In genomic region chr10:12349628-12350166, GRCh38 we compare ENCODE assay signal across 8 cellular contexts. TPM values are rescaled to one million over a fixed set of nuclear protein-coding genes. Genes with fewer than 3 reads are reported as not detected.
DNase-seq lines count a peak whose midpoint lies in the region; ATAC-seq, FAIRE-seq and TF ChIP-seq lines count a peak whose summit lies in the region.

No MANE protein-coding gene starts in this region.

- no peak for TF ChIP-seq POLR2A in transverse colon (IDR thresholded peaks at IDR 0.05)

- H3K27me3 Mint-ChIP-seq in activated naive CD8-positive, alpha-beta T cell treated with anti-CD3 and anti-CD28 coated beads for 36 hours: no peaks in the 10 kb centered on the region

- H3K9me3 Mint-ChIP-seq in activated naive CD8-positive, alpha-beta T cell treated with anti-CD3 and anti-CD28 coated beads for 36 hours: no peaks in the 10 kb centered on the region

- H3K27me3 ChIP-seq in left lung: peaks cover 5 to 62% of the 10 kb centered on the region in 2 donors
- no peaks in the 10 kb centered on the region for H3K27me3 ChIP-seq in transverse colon

- DNase-seq in NCI-H82 (lab: John Stamatoyannopoulos, UW) (peak; percentile 19), NCI-H82 treated with DMSO at 0.1 percent for 48 hours (lab: John Stamatoyannopoulos, UW; ENCODE audit: unreplicated experiment) (no peak), left lung (no peak), transverse colon (no peak), mesenteric fat pad (ENCODE audit: low spot score) (no peak), RCC 7860 (ENCODE audit: low spot score) (no peak)
- DNase-seq in activated naive CD8-positive, alpha-beta T cell treated with anti-CD3 and anti-CD28 coated beads for 36 hours: no peak

- H3K9me3 ChIP-seq in left lung: no peaks in the 10 kb centered on the region
- H3K9me3 ChIP-seq in transverse colon: no peaks in the 10 kb centered on the region

- FAIRE-seq in RCC 7860 (lab: Jason Lieb, UNC): no peak

- in situ Hi-C loops in transverse colon (cut with MboI; ENCODE audit: low pct_ligation_motif_present in 1 of 4, low pct_unique_long_range_greater_than_20kb in 1 of 4, low sequenced_read_pairs in 3 of 4): no loop called here

- H3K4me3 Mint-ChIP-seq in activated naive CD8-positive, alpha-beta T cell treated with anti-CD3 and anti-CD28 coated beads for 36 hours: peak overlapping the region; percentile 95

- H3K27ac ChIP-seq in left lung (peak overlapping the region; percentile 70 to 83), transverse colon (peak overlapping the region; percentile 90 to 95 (median 90))

- peaks cover 47% of the 10 kb centered on the region for H3K4me1 Mint-ChIP-seq in activated naive CD8-positive, alpha-beta T cell treated with anti-CD3 and anti-CD28 coated beads for 36 hours

- H3K4me1 ChIP-seq in left lung: peaks cover 14 to 25% of the 10 kb centered on the region in 2 donors
- peaks cover 8 to 25% (median 20%) of the 10 kb centered on the region in 4 donors for H3K4me1 ChIP-seq in transverse colon

- peak overlapping the region; percentile 94 for H3K27ac Mint-ChIP-seq in activated naive CD8-positive, alpha-beta T cell treated with anti-CD3 and anti-CD28 coated beads for 36 hours

- intact Hi-C loops in left lung (cut with DNase I): no loop called here
- intact Hi-C loops in transverse colon (cut with DNase I; ENCODE audit: low total_unique reads): loop anchor here (5.0 to 10.0 kb wide), 3 partner anchors 92 to 355 kb away; no protein-coding TSS in a partner anchor

- TF ChIP-seq CTCF in left lung (IDR thresholded peaks at IDR 0.05): no peak
- TF ChIP-seq CTCF in transverse colon (IDR thresholded peaks at IDR 0.05): no peak

- TF ChIP-seq EP300 in transverse colon (IDR thresholded peaks at IDR 0.05; ENCODE audit: low read depth): no peak

- H3K36me3 Mint-ChIP-seq in activated naive CD8-positive, alpha-beta T cell treated with anti-CD3 and anti-CD28 coated beads for 36 hours: peaks cover 3% of the 10 kb centered on the region

- H3K36me3 ChIP-seq in left lung (no peaks in the 10 kb centered on the region), transverse colon (no peaks in the 10 kb centered on the region)

- peak; percentile 46 for ATAC-seq in HG03097 (IDR thresholded peaks at IDR 0.05; ENCODE audit: low FRiP score, unreplicated experiment)
- peak; percentile 73 for ATAC-seq in left lung

- peak overlapping the region; percentile 64 to 73 for H3K4me3 ChIP-seq in left lung
- peak overlapping the region; percentile 62 to 99 (median 92) for H3K4me3 ChIP-seq in transverse colon

- WGBS in transverse colon (ENCODE audit: low coverage in 1 of 2), 2 donors: 0% methylated on average over 48 of the region's 73 CpGs; no CpG with 5 or more reads in 1 of the 2 donors

RNA-seq across cellular contexts. Expression of gene CAMK1D, which starts 0.3 kb away (rescaled TPM):
- 10 to 100 TPM; 11.9 to 15.4 TPM for total RNA-seq in activated naive CD8-positive, alpha-beta T cell treated with anti-CD3 and anti-CD28 coated beads for 36 hours
- total RNA-seq in left lung: 10 to 100 TPM in 1 of 2 donors, 1 to 10 TPM in 1; 6.2 to 10.8 TPM
- total RNA-seq in transverse colon: 10 to 100 TPM; 13.5 to 21.4 (median 15.7) TPM
- 16.5 TPM for total RNA-seq in mesenteric fat pad
